1 cellular context compared by ENCODE assay signal in genomic region chr5:176391479-176391878, GRCh38.
TF ChIP-seq lines count a peak whose summit lies in the region.

No MANE protein-coding gene starts in this region.

TF ChIP-seq in GM23338, 12 proteins besides CTCF, POLR2A, EP300 and RAD21 (continued from another document):
- TF ChIP-seq, protein P1, sequence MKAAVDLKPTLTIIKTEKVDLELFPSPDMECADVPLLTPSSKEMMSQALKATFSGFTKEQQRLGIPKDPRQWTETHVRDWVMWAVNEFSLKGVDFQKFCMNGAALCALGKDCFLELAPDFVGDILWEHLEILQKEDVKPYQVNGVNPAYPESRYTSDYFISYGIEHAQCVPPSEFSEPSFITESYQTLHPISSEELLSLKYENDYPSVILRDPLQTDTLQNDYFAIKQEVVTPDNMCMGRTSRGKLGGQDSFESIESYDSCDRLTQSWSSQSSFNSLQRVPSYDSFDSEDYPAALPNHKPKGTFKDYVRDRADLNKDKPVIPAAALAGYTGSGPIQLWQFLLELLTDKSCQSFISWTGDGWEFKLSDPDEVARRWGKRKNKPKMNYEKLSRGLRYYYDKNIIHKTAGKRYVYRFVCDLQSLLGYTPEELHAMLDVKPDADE (IDR thresholded peaks at IDR 0.05), result no peak
- TF ChIP-seq NANOG (IDR thresholded peaks at IDR 0.05; ENCODE audit: borderline replicate concordance) (no peak), ZNF331 (CRISPR knock-in tag; IDR thresholded peaks at IDR 0.05; ENCODE audit: low read depth) (no peak)
TF ChIP-seq in GM23338: peak in this region for 0.
